ENCODE assay signal across 27 cellular contexts in the genomic region with DNA sequence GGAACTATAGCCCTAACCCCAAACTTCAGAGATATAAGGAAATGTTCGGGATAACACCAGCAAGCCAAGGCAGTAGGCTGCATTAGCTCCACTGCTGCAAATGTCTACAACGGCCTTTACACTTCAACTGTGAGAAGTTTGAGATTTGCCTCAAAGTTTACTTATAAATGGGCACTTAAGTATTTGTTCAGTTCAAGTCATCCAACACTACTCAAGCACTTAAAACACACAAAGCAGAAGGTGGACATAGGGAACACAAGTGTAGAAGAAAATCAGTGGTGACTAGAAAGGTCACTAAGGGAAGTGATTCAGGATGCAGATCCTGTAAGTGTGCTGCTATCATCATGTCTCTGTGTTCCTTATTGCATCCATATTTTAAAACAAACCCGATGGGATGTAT.
DNase-seq lines count a peak whose midpoint lies in the region; ATAC-seq and TF ChIP-seq lines count a peak whose summit lies in the region.
"Had no signal": no experiment of that assay in that cellular context is flagged by ENCODE, and none has a peak within 500 bp of the region (broad histone marks: within the 10 kb centered on the region; RNA-seq: fewer than 3 reads in every experiment).

No MANE protein-coding gene starts in this region.

- peaks cover 39% of the 10 kb centered on the region for H3K36me3 Mint-ChIP-seq in nephron (ENCODE audit: low read depth)

- H3K4me1 Mint-ChIP-seq in nephron: peaks cover 57% of the 10 kb centered on the region

- no peak overlapping the region for H3K4me3 ChIP-seq in OCI-LY7 (ENCODE audit: low read depth, low read length, poor library complexity, severe bottlenecking)
- no peak overlapping the region for H3K4me3 ChIP-seq in upper lobe of right lung
- H3K4me3 ChIP-seq: GM23248, Peyer's patch had no signal

- H3K27me3 ChIP-seq in upper lobe of right lung: no peaks in the 10 kb centered on the region
- H3K27me3 ChIP-seq: Peyer's patch had no signal

- H3K27me3 Mint-ChIP-seq in nephron (ENCODE audit: low read depth): no peaks in the 10 kb centered on the region
- H3K27me3 Mint-ChIP-seq: B cell had no signal

- H3K4me2 ChIP-seq in OCI-LY7 (ENCODE audit: low read length): peak overlapping the region; percentile 46

- H3K79me2 ChIP-seq in OCI-LY7 (ENCODE audit: insufficient read depth, low read depth, low read length): peaks cover 9% of the 10 kb centered on the region; the same call in 1 of the 2 replicates

- H2AFZ ChIP-seq in OCI-LY7 (ENCODE audit: low read length): no peak overlapping the region
- H2AFZ ChIP-seq: GM23248 had no signal

- H3K9me3 ChIP-seq in OCI-LY7 (ENCODE audit: low read length) (peaks cover 7% of the 10 kb centered on the region; the same call in 1 of the 2 replicates), upper lobe of right lung (no peaks in the 10 kb centered on the region)
- H3K9me3 ChIP-seq: Caco-2, Peyer's patch had no signal

- no peak overlapping the region for H3K4me3 Mint-ChIP-seq in nephron
- H3K4me3 Mint-ChIP-seq: B cell; CD8-positive, alpha-beta T cell had no signal

- no peaks in the 10 kb centered on the region for H4K20me1 ChIP-seq in OCI-LY7 (ENCODE audit: insufficient read depth, low read length)

- ATAC-seq in upper lobe of right lung (peak; percentile 85), omental fat pad (ENCODE audit: low FRiP score) (no peak), GM19452 (IDR thresholded peaks at IDR 0.05; ENCODE audit: unreplicated experiment) (no peak)
- ATAC-seq: CD8-positive, alpha-beta T cell had no signal

- BruUV-seq in OCI-LY7 (replicated peaks; lab: Mats Ljungman, UMichigan): no TSS peak

- POLR2A ChIA-PET in OCI-LY7 (lab: Charles Lee): interaction anchor here (0.5 to 1.0 kb wide), 4 partner anchors 8 to 279 kb away, joined by 3 to 5 read pairs (median 4); a partner anchor contains a TSS

- CTCF ChIA-PET in OCI-LY7 (lab: Charles Lee; ENCODE audit: unreplicated experiment): interaction anchor here (1.6 kb wide), 1 partner anchor 15 kb away, joined by 4 read pairs; no protein-coding TSS in a partner anchor

- intact Hi-C loops in OCI-LY7 (cut with micrococcal nuclease; ENCODE audit: unreplicated experiment) (no loop called here), upper lobe of right lung (cut with DNase I) (no loop called here)

- H3K4me1 ChIP-seq in OCI-LY7 (ENCODE audit: insufficient read depth, low read length, poor library complexity, severe bottlenecking) (peaks cover 87% of the 10 kb centered on the region), upper lobe of right lung (no peaks in the 10 kb centered on the region)
- H3K4me1 ChIP-seq: Caco-2, Peyer's patch had no signal

- H3K36me3 ChIP-seq in OCI-LY7 (ENCODE audit: insufficient read depth, low read length) (peaks cover 24% of the 10 kb centered on the region), upper lobe of right lung (no peaks in the 10 kb centered on the region)
- H3K36me3 ChIP-seq: Peyer's patch had no signal

- H3K27ac ChIP-seq in OCI-LY7 (ENCODE audit: low read depth, low read length, poor library complexity, severe bottlenecking) (peak overlapping the region; percentile 28), upper lobe of right lung (no peak overlapping the region)
- H3K27ac ChIP-seq: 22Rv1, C4-2B, GM23248, Peyer's patch had no signal

- TF ChIP-seq CTCF in OCI-LY7 (conservative IDR thresholded peaks at IDR 0.05; ENCODE audit: low read length): no peak
- no peak for TF ChIP-seq CTCF in nephron (IDR thresholded peaks at IDR 0.05; ENCODE audit: unreplicated experiment in 3 of 3)
- TF ChIP-seq CTCF in upper lobe of right lung (IDR thresholded peaks at IDR 0.05): no peak
- no peak for TF ChIP-seq CTCF in omental fat pad (IDR thresholded peaks at IDR 0.05)

- no peaks in the 10 kb centered on the region for H3K9me2 ChIP-seq in OCI-LY7 (ENCODE audit: insufficient read depth, low read length)

- peak; percentile 38 for DNase-seq in DMS53 (lab: John Stamatoyannopoulos, UW)
- no peak for DNase-seq in DMS53 treated with DMSO at 0.1 percent for 48 hours (lab: John Stamatoyannopoulos, UW; ENCODE audit: unreplicated experiment)
- no peak for DNase-seq in OCI-LY7 (ENCODE audit: low spot score)
- DNase-seq in upper lobe of right lung: no peak
- DNase-seq in omental fat pad (ENCODE audit: low spot score): no peak
- DNase-seq: Caco-2; CD8-positive, alpha-beta T cell; DMS79 treated with DMSO at 0.1 percent for 48 hours; GM23248; H7; Karpas-422; NCI-H1092 treated with DMSO at 0.1 percent for 48 hours; NCI-H1436; NCI-H187; NCI-H2081 treated with DMSO at 0.1 percent for 48 hours; NCI-H2171; NCI-H226; NCI-H510A; NCI-H69; OCI-M1; Peyer's patch; SIG-M5 had no signal

- peak overlapping the region; percentile 10 to 55 (median 26) for H3K27ac Mint-ChIP-seq in nephron
- H3K27ac Mint-ChIP-seq: CD8-positive, alpha-beta T cell had no signal

- H3K9me3 Mint-ChIP-seq in nephron: no peaks in the 10 kb centered on the region
- H3K9me3 Mint-ChIP-seq: CD8-positive, alpha-beta T cell had no signal
